ENCODE assay signal across 13 cellular contexts in genomic region chr1:25688390-25689119, GRCh38.
DNase-seq lines count a peak whose midpoint lies in the region; ATAC-seq and TF ChIP-seq lines count a peak whose summit lies in the region.
"Had no signal": no experiment of that assay in that cellular context is flagged by ENCODE, and none has a peak within 500 bp of the region (broad histone marks: within the 10 kb centered on the region; RNA-seq: fewer than 3 reads in every experiment).

No MANE protein-coding gene starts in this region.

- H3K9me2 ChIP-seq in PC-3 (replicated peaks; ENCODE audit: low read length): no peaks in the 10 kb centered on the region

- H3K4me3 ChIP-seq in PC-3 (ENCODE audit: low read length): no peak overlapping the region
- H3K4me3 ChIP-seq in fibroblast of villous mesenchyme (ENCODE audit: low read depth, low read length): no peak overlapping the region
- H3K4me3 ChIP-seq in retinal pigment epithelial cell (ENCODE audit: low read length): no peak overlapping the region

- peak; percentile 22; the same call in 1 of the 2 replicates for ATAC-seq in PC-3
- ATAC-seq: activated T-helper 17 cell treated with anti-CD3 and anti-CD28 coated beads, Interleukin-2, amount 50 U/mL, for 72 hours had no signal

- H3F3A ChIP-seq in PC-3 (ENCODE audit: low read length, unreplicated experiment): no peaks in the 10 kb centered on the region

- H4K20me1 ChIP-seq in PC-3 (ENCODE audit: low read length): no peaks in the 10 kb centered on the region

- no peaks in the 10 kb centered on the region for H3K4me1 ChIP-seq in PC-3 (ENCODE audit: insufficient read depth, low read length)

- intact Hi-C loops in PC-3 (cut with micrococcal nuclease): no loop called here

- H3K9me3 ChIP-seq in PC-3 (ENCODE audit: low read length): no peaks in the 10 kb centered on the region

- no TSS peak for BruUV-seq in PC-3 (replicated peaks; lab: Mats Ljungman, UMichigan)

- H3K9ac ChIP-seq in PC-3 (ENCODE audit: low read length): no peak overlapping the region

- POLR2A ChIA-PET in PC-3 (lab: Charles Lee; ENCODE audit: unreplicated experiment): no interaction called here
- POLR2A ChIA-PET in GM10248 (lab: Yijun Ruan, JAX): no interaction called here

- no peak overlapping the region for H3K4me2 ChIP-seq in PC-3 (ENCODE audit: low read length)

- CTCF ChIA-PET in PC-3 (lab: Charles Lee): no interaction called here
- CTCF ChIA-PET in GM10248 (lab: Yijun Ruan, JAX): no interaction called here

- no peak overlapping the region for H2AFZ ChIP-seq in PC-3 (ENCODE audit: low read length)

- no peak for TF ChIP-seq CTCF in PC-3 (conservative IDR thresholded peaks at IDR 0.05; ENCODE audit: low read depth, low read length)
- no peak for TF ChIP-seq CTCF in fibroblast of villous mesenchyme (IDR thresholded peaks at IDR 0.05; ENCODE audit: insufficient read depth, low read depth, low read length)
- no peak for TF ChIP-seq CTCF in retinal pigment epithelial cell (conservative IDR thresholded peaks at IDR 0.05; ENCODE audit: low read depth, low read length)
- no peak for TF ChIP-seq CTCF in GM10248 (IDR thresholded peaks at IDR 0.05; ENCODE audit: control extremely low read depth, extremely low read depth, low read depth, missing control alignments)

- H3K79me2 ChIP-seq in PC-3 (ENCODE audit: low read length): no peaks in the 10 kb centered on the region

- no peak overlapping the region for H3K27ac ChIP-seq in PC-3 (ENCODE audit: low read length)

- H3K36me3 ChIP-seq in PC-3 (ENCODE audit: low read depth, low read length): no peaks in the 10 kb centered on the region

- DNase-seq in DMS153 (lab: John Stamatoyannopoulos, UW) (peak; percentile 85), PC-3 (peak; percentile 22), fibroblast of villous mesenchyme (ENCODE audit: low read depth) (peak; percentile 78), retinal pigment epithelial cell (ENCODE audit: low read depth) (peak; percentile 87), NCI-H2107 (lab: John Stamatoyannopoulos, UW) (no peak), epidermal melanocyte (ENCODE audit: insufficient read length, low spot score) (no peak), NCI-H128 (lab: John Stamatoyannopoulos, UW; ENCODE audit: unreplicated experiment) (no peak), GM10248 (ENCODE audit: extremely low spot score) (no peak)
- DNase-seq: activated CD4-positive, CD25-positive, alpha-beta regulatory T cell treated with anti-CD3 and anti-CD28 coated beads, Interleukin-2, amount 50 U/mL, for 72 hours; Calu3; NCI-H2227 treated with DMSO at 0.1 percent for 48 hours; stimulated activated CD4-positive, alpha-beta T cell treated with anti-CD3 and anti-CD28 coated beads, Interleukin-12 subunit alpha, Interleukin-12 subunit beta, amount 100 ng/mL, for 4 hours had no signal

- no peaks in the 10 kb centered on the region for H3K27me3 ChIP-seq in PC-3 (ENCODE audit: low read length)

Comparison
In these comparisons a context has a peak if more than half of its experiments do, and no peak if none do; other contexts are left out.
1. DNase-seq: peak in DMS153 (single experiment), PC-3 (single experiment), fibroblast of villous mesenchyme (single experiment) and retinal pigment epithelial cell (single experiment); none in NCI-H2107 (single experiment), epidermal melanocyte (single experiment), NCI-H128 (single experiment) and GM10248 (single experiment).